Comparison of ENCODE assay signal across 12 cellular contexts in the genomic region with DNA sequence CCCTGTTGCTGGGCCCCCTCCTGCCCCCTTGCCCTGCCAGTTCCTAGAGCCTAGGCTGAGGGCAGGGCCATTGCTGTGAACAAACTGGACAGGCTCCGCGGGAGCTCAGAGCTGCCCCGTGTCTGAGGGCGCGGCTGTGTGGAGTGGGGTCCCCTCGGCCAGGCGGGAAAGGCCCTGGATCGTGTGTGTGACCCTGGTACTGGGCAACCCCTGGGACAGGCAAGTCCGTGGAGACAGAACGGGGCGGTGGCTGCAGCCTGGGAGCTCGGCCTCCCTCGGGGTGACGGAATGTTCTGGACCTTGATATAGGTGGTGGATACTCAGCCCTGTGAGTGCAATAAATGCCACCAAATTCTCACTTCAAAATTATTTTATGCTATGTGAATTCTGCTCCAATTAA. TPM values are rescaled to one million over a fixed set of nuclear protein-coding genes. Genes with fewer than 3 reads are reported as not detected.
A peak's percentile ranks its signal among the peaks of the same experiment; 100 is the strongest.
DNase-seq lines count a peak whose midpoint lies in the region; ATAC-seq and TF ChIP-seq lines count a peak whose summit lies in the region.
"Had no signal": no experiment of that assay in that cellular context is flagged by ENCODE, and none has a peak within 500 bp of the region (broad histone marks: within the 10 kb centered on the region; RNA-seq: fewer than 3 reads in every experiment).

No MANE protein-coding gene starts in this region.

- no peaks in the 10 kb centered on the region for H3K27me3 ChIP-seq in right cardiac atrium (ENCODE audit: control insufficient read depth, insufficient read depth)
- H3K27me3 ChIP-seq: BE2C had no signal

- H3K4me3 ChIP-seq in right cardiac atrium (ENCODE audit: low read length): no peak overlapping the region
- H3K4me3 ChIP-seq: tibial artery had no signal

- ATAC-seq in stimulated activated naive CD8-positive, alpha-beta T cell treated with anti-CD3 and anti-CD28 coated beads, Interleukin-15, Interleukin-2, amounts not matched to agents 100 U/mL and 50 U/mL, for 24 hours: no peak
- ATAC-seq in right cardiac atrium: no peak

- no peaks in the 10 kb centered on the region for H3K27me3 Mint-ChIP-seq in stimulated activated naive CD8-positive, alpha-beta T cell treated with anti-CD3 and anti-CD28 coated beads, Interleukin-15, Interleukin-2, amounts not matched to agents 100 ng/mL and 50 ng/mL, for 24 hours
- no peaks in the 10 kb centered on the region for H3K27me3 Mint-ChIP-seq in activated CD4-positive, alpha-beta memory T cell treated with anti-CD3 and anti-CD28 coated beads, Interleukin-2, amount 10 ng/mL, durations not matched to agents 7 days and 5 days
- peaks cover under 1% of the 10 kb centered on the region for H3K27me3 Mint-ChIP-seq in mesothelial cell of epicardium (ENCODE audit: low read depth)

- POLR2A ChIA-PET in activated CD4-positive, alpha-beta memory T cell treated with anti-CD3 and anti-CD28 coated beads, Interleukin-2, amount 10 ng/mL, durations not matched to agents 7 days and 5 days (lab: Charles Lee): no interaction called here

- WGBS in right cardiac atrium: 83% methylated on average over 14 of the region's 14 CpGs

- TF ChIP-seq CTCF in mesothelial cell of epicardium (IDR thresholded peaks at IDR 0.05; ENCODE audit: unreplicated experiment): no peak

- DNase-seq in stimulated activated naive CD8-positive, alpha-beta T cell treated with anti-CD3 and anti-CD28 coated beads, Interleukin-15, Interleukin-2, amounts not matched to agents 100 U/mL and 50 U/mL, for 24 hours: no peak
- DNase-seq in activated CD4-positive, alpha-beta memory T cell treated with anti-CD3 and anti-CD28 coated beads, Interleukin-2, amount 10 ng/mL, durations not matched to agents 7 days and 5 days: no peak
- DNase-seq in mesothelial cell of epicardium (ENCODE audit: low spot score in 2 of 2, unreplicated experiment in 2 of 2) (no peak), NCI-H446 (lab: John Stamatoyannopoulos, UW) (no peak), right cardiac atrium (no peak), LoVo (ENCODE audit: low spot score) (no peak)
- no peak for DNase-seq in stimulated activated CD4-positive, alpha-beta T cell treated with anti-CD3 and anti-CD28 coated beads, Interleukin-4, amount 100 ng/mL, for 24 hours
- DNase-seq: BE2C, tibial artery had no signal

- intact Hi-C loops in right cardiac atrium (cut with DNase I): no loop called here

- H3K9me3 ChIP-seq in right cardiac atrium (ENCODE audit: control insufficient read depth, low read length): no peaks in the 10 kb centered on the region
- H3K9me3 ChIP-seq: BE2C, tibial artery had no signal

- no peaks in the 10 kb centered on the region for H3K36me3 Mint-ChIP-seq in stimulated activated naive CD8-positive, alpha-beta T cell treated with anti-CD3 and anti-CD28 coated beads, Interleukin-15, Interleukin-2, amounts not matched to agents 100 ng/mL and 50 ng/mL, for 24 hours (ENCODE audit: low read depth)
- no peaks in the 10 kb centered on the region for H3K36me3 Mint-ChIP-seq in activated CD4-positive, alpha-beta memory T cell treated with anti-CD3 and anti-CD28 coated beads, Interleukin-2, amount 10 ng/mL, durations not matched to agents 7 days and 5 days (ENCODE audit: low read depth)
- H3K36me3 Mint-ChIP-seq in mesothelial cell of epicardium: no peaks in the 10 kb centered on the region

- H3K4me1 Mint-ChIP-seq in stimulated activated naive CD8-positive, alpha-beta T cell treated with anti-CD3 and anti-CD28 coated beads, Interleukin-15, Interleukin-2, amounts not matched to agents 100 ng/mL and 50 ng/mL, for 24 hours (ENCODE audit: low read depth): peaks cover 26% of the 10 kb centered on the region
- H3K4me1 Mint-ChIP-seq in activated CD4-positive, alpha-beta memory T cell treated with anti-CD3 and anti-CD28 coated beads, Interleukin-2, amount 10 ng/mL, durations not matched to agents 7 days and 5 days: peaks cover 29% of the 10 kb centered on the region
- peaks cover 5% of the 10 kb centered on the region for H3K4me1 Mint-ChIP-seq in mesothelial cell of epicardium
- H3K4me1 Mint-ChIP-seq: central memory CD8-positive, alpha-beta T cell had no signal

- H3K9me3 Mint-ChIP-seq in stimulated activated naive CD8-positive, alpha-beta T cell treated with anti-CD3 and anti-CD28 coated beads, Interleukin-15, Interleukin-2, amounts not matched to agents 100 ng/mL and 50 ng/mL, for 24 hours: no peaks in the 10 kb centered on the region
- no peaks in the 10 kb centered on the region for H3K9me3 Mint-ChIP-seq in activated CD4-positive, alpha-beta memory T cell treated with anti-CD3 and anti-CD28 coated beads, Interleukin-2, amount 10 ng/mL, durations not matched to agents 7 days and 5 days
- H3K9me3 Mint-ChIP-seq in mesothelial cell of epicardium: no peaks in the 10 kb centered on the region
- H3K9me3 Mint-ChIP-seq: central memory CD8-positive, alpha-beta T cell had no signal

- H3K4me1 ChIP-seq in right cardiac atrium (ENCODE audit: control insufficient read depth, insufficient read depth, low read length): no peaks in the 10 kb centered on the region
- H3K4me1 ChIP-seq: BE2C, tibial artery had no signal

- H3K4me3 Mint-ChIP-seq in stimulated activated naive CD8-positive, alpha-beta T cell treated with anti-CD3 and anti-CD28 coated beads, Interleukin-15, Interleukin-2, amounts not matched to agents 100 ng/mL and 50 ng/mL, for 24 hours: peak overlapping the region; percentile 44
- no peak overlapping the region for H3K4me3 Mint-ChIP-seq in activated CD4-positive, alpha-beta memory T cell treated with anti-CD3 and anti-CD28 coated beads, Interleukin-2, amount 10 ng/mL, durations not matched to agents 7 days and 5 days
- H3K4me3 Mint-ChIP-seq in mesothelial cell of epicardium: no peak overlapping the region
- H3K4me3 Mint-ChIP-seq: central memory CD8-positive, alpha-beta T cell had no signal

- CTCF ChIA-PET in activated CD4-positive, alpha-beta memory T cell treated with anti-CD3 and anti-CD28 coated beads, Interleukin-2, amount 10 ng/mL, durations not matched to agents 7 days and 5 days (lab: Charles Lee): no interaction called here

- H3K27ac Mint-ChIP-seq in stimulated activated naive CD8-positive, alpha-beta T cell treated with anti-CD3 and anti-CD28 coated beads, Interleukin-15, Interleukin-2, amounts not matched to agents 100 ng/mL and 50 ng/mL, for 24 hours: peak overlapping the region; percentile 93
- H3K27ac Mint-ChIP-seq in activated CD4-positive, alpha-beta memory T cell treated with anti-CD3 and anti-CD28 coated beads, Interleukin-2, amount 10 ng/mL, durations not matched to agents 7 days and 5 days: peak overlapping the region; percentile 89
- peak overlapping the region; percentile 30 for H3K27ac Mint-ChIP-seq in mesothelial cell of epicardium

- H3K27ac ChIP-seq in right cardiac atrium (ENCODE audit: low read length): no peak overlapping the region
- H3K27ac ChIP-seq: tibial artery had no signal

RNA-seq across cellular contexts. Expression of gene C1orf159, which starts 27.7 kb away (rescaled TPM):
- total RNA-seq in activated CD4-positive, alpha-beta memory T cell treated with anti-CD3 and anti-CD28 coated beads, Interleukin-2, amount 10 ng/mL, durations not matched to agents 7 days and 5 days: 10 to 100 TPM; 18.6 to 19.9 TPM
- total RNA-seq in mesothelial cell of epicardium: 28.4 to 32.8 TPM (median 31.8 TPM) in 3 replicates
- 1 to 10 TPM; 4.9 to 5.6 (median 5.4) TPM for total RNA-seq in right cardiac atrium
- polyA plus RNA-seq in right cardiac atrium: 6.8 TPM

RNA-seq across cellular contexts. Expression of gene TTLL10, which starts 30.0 kb away (rescaled TPM):
- total RNA-seq in activated CD4-positive, alpha-beta memory T cell treated with anti-CD3 and anti-CD28 coated beads, Interleukin-2, amount 10 ng/mL, durations not matched to agents 7 days and 5 days: not detected
- total RNA-seq in mesothelial cell of epicardium (0.32 to 0.47 TPM in 2 of 3 replicates, not detected in the other), right cardiac atrium (not detected)
- 0.09 TPM for polyA plus RNA-seq in right cardiac atrium
- total RNA-seq: glomerular endothelial cell had no signal

Comparison
In these comparisons a context has a peak if more than half of its experiments do, and no peak if none do; other contexts are left out.
1. H3K27ac Mint-ChIP-seq: peak in every context shown above with its lines; median percentile 93 in stimulated activated naive CD8-positive, alpha-beta T cell treated with anti-CD3 and anti-CD28 coated beads, Interleukin-15, Interleukin-2, amounts not matched to agents 100 ng/mL and 50 ng/mL, for 24 hours; 89 in activated CD4-positive, alpha-beta memory T cell treated with anti-CD3 and anti-CD28 coated beads, Interleukin-2, amount 10 ng/mL, durations not matched to agents 7 days and 5 days; 30 in mesothelial cell of epicardium.